In genomic region chr10:50216418-50216817, GRCh38 we compare ENCODE assay signal across 2 cellular contexts.
TF ChIP-seq lines count a peak whose summit lies in the region.

No MANE protein-coding gene starts in this region.

TF ChIP-seq in K562, 482 proteins besides CTCF, POLR2A, EP300 and RAD21 (continued from another document):
- TF ChIP-seq TFE3 (CRISPR knock-in tag; IDR thresholded peaks at IDR 0.05) (no peak), ZNF316 (IDR thresholded peaks at IDR 0.05) (peak; percentile 81), MAFG (tag; conservative IDR thresholded peaks at IDR 0.05) (peak; percentile 33; the same call in 1 of the 2 replicates), ZNF57 (CRISPR knock-in tag; IDR thresholded peaks at IDR 0.05) (no peak), ZNF124 (CRISPR knock-in tag; IDR thresholded peaks at IDR 0.05) (no peak), NBN (IDR thresholded peaks at IDR 0.05; ENCODE audit: low read depth) (no peak), SP2 (IDR thresholded peaks at IDR 0.05; ENCODE audit: extremely low read depth, low read depth, low read length, poor library complexity, severe bottlenecking) (no peak), TFAM (CRISPR knock-in tag; conservative IDR thresholded peaks at IDR 0.05) (no peak), POLR2AphosphoS2 (IDR thresholded peaks at IDR 0.05; ENCODE audit: low read length) (no peak), FOS (IDR thresholded peaks at IDR 0.05; ENCODE audit: extremely low read depth, insufficient read length) (no peak), PHF8 (IDR thresholded peaks at IDR 0.05; ENCODE audit: borderline replicate concordance, low read length) (no peak), MBD2 (IDR thresholded peaks at IDR 0.05; ENCODE audit: borderline replicate concordance, low read depth) (no peak), C11orf30 (IDR thresholded peaks at IDR 0.05; ENCODE audit: low read depth) (peak; percentile 51; the same call in 1 of the 2 replicates), ZNF23 (CRISPR knock-in tag; IDR thresholded peaks at IDR 0.05) (no peak)
- TF ChIP-seq, protein P1, sequence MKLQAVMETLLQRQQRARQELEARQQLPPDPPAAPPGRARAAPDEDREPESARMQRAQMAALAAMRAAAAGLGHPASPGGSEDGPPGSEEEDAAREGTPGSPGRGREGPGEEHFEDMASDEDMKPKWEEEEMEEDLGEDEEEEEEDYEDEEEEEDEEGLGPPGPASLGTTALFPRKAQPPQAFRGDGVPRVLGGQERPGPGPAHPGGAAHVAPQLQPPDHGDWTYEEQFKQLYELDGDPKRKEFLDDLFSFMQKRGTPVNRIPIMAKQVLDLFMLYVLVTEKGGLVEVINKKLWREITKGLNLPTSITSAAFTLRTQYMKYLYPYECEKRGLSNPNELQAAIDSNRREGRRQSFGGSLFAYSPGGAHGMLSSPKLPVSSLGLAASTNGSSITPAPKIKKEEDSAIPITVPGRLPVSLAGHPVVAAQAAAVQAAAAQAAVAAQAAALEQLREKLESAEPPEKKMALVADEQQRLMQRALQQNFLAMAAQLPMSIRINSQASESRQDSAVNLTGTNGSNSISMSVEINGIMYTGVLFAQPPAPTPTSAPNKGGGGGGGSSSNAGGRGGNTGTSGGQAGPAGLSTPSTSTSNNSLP (IDR thresholded peaks at IDR 0.05; ENCODE audit: borderline replicate concordance, low read depth, low read length): no peak

TF ChIP-seq in liver, 16 proteins besides CTCF, POLR2A, EP300 and RAD21 (continued from another document):
- TF ChIP-seq REST (IDR thresholded peaks at IDR 0.05) (no peak), YY1 (IDR thresholded peaks at IDR 0.05) (peak; percentile 64), HNF4G (IDR thresholded peaks at IDR 0.05) (no peak), HNF4A (conservative IDR thresholded peaks at IDR 0.05) (peak; percentile 38 to 61), RXRA (IDR thresholded peaks at IDR 0.05) (peak; percentile 11 to 41), SP1 (IDR thresholded peaks at IDR 0.05) (peak; percentile 44), TAF1 (conservative IDR thresholded peaks at IDR 0.05) (no peak)
- TF ChIP-seq, protein P2, sequence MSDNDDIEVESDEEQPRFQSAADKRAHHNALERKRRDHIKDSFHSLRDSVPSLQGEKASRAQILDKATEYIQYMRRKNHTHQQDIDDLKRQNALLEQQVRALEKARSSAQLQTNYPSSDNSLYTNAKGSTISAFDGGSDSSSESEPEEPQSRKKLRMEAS (IDR thresholded peaks at IDR 0.05): peak; percentile 48
